Comparison of ENCODE assay signal across 7 cellular contexts in the genomic region with DNA sequence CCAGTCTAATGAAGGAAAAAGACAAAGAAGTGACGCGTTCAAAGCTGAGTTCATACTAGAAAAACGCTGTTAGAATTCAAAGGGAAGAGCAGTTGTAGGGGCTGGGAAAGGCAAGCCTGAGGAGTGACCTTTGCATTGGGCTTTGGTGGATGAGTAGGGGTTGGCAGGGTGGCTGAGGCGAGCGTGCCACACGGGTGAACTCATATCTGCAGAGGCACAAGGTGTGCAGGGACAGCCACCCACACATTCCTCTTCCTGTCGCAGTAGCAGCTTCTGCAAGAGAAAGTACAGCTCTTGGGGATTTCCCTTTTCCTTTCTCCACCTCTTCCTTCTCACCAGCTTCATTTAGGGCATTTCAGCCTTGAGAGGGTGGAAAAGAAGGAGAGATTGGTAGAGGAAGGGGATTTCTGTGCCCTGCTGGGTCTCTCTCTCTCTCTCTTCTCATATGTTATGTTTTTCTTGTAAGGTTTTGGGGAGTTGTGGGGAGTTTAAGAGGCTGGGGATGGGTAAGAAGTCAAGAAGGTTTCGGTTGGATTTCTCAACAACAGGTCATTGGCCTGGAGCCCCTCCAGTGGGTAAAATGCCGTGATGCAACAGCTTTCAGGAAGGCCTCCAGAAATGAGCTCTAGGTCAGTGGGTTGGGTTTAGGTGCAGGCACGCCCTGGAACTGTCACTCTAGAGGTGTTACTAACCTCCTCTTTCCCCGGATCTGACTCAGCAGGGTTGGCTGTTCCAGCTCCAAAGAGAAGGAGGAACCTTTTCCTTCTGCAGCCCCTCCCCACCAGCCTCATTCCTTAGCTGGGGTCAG. TPM values are rescaled to one million over a fixed set of nuclear protein-coding genes. Genes with fewer than 3 reads are reported as not detected.
DNase-seq lines count a peak whose midpoint lies in the region; ATAC-seq lines count a peak whose summit lies in the region.

No MANE protein-coding gene starts in this region.

- H3K27me3 Mint-ChIP-seq in activated T-helper 17 cell treated with anti-CD3 and anti-CD28 coated beads, Interleukin-2, amount 50 U/mL, for 72 hours: no peaks in the 10 kb centered on the region

- ATAC-seq in GM18861 (IDR thresholded peaks at IDR 0.05; ENCODE audit: unreplicated experiment) (peak; percentile 33), HG02981 (IDR thresholded peaks at IDR 0.05; ENCODE audit: unreplicated experiment) (peak; percentile 46), HG03520 (IDR thresholded peaks at IDR 0.05; ENCODE audit: unreplicated experiment) (no peak)
- ATAC-seq in activated T-helper 17 cell treated with anti-CD3 and anti-CD28 coated beads, Interleukin-2, amount 50 U/mL, for 72 hours (replicated peaks): peak; percentile 88

- peak overlapping the region; percentile 91 for H3K27ac Mint-ChIP-seq in activated T-helper 17 cell treated with anti-CD3 and anti-CD28 coated beads, Interleukin-2, amount 50 U/mL, for 72 hours

- intact Hi-C loops in head of caudate nucleus (cut with DNase I): no loop called here

- peak; percentile 69 for DNase-seq in OCI-M1 (lab: John Stamatoyannopoulos, UW)
- DNase-seq in head of caudate nucleus: peak in 38 of 42 donors; percentile 26 to 86 (median 58)
- DNase-seq in stimulated activated CD4-positive, alpha-beta T cell treated with anti-CD3 and anti-CD28 coated beads, Interleukin-15, amount 100 ng/mL, for 24 hours: peak; percentile 84

- H3K9me3 Mint-ChIP-seq in activated T-helper 17 cell treated with anti-CD3 and anti-CD28 coated beads, Interleukin-2, amount 50 U/mL, for 72 hours: no peaks in the 10 kb centered on the region

- peak overlapping the region; percentile 84 for H3K4me3 Mint-ChIP-seq in activated T-helper 17 cell treated with anti-CD3 and anti-CD28 coated beads, Interleukin-2, amount 50 U/mL, for 72 hours

- peaks cover 78% of the 10 kb centered on the region for H3K36me3 Mint-ChIP-seq in activated T-helper 17 cell treated with anti-CD3 and anti-CD28 coated beads, Interleukin-2, amount 50 U/mL, for 72 hours (ENCODE audit: low read depth)

- peaks cover 49% of the 10 kb centered on the region for H3K4me1 Mint-ChIP-seq in activated T-helper 17 cell treated with anti-CD3 and anti-CD28 coated beads, Interleukin-2, amount 50 U/mL, for 72 hours

RNA-seq across cellular contexts. Expression of gene ODC1, which starts 40.1 kb away (rescaled TPM):
- total RNA-seq in activated T-helper 17 cell treated with anti-CD3 and anti-CD28 coated beads, Interleukin-2, amount 50 U/mL, for 72 hours: 100 to 1,000 TPM in 1 of 2 donors, 10 to 100 TPM in 1; 60.3 to 180 TPM
